8 cellular contexts compared by ENCODE assay signal in the genomic region with DNA sequence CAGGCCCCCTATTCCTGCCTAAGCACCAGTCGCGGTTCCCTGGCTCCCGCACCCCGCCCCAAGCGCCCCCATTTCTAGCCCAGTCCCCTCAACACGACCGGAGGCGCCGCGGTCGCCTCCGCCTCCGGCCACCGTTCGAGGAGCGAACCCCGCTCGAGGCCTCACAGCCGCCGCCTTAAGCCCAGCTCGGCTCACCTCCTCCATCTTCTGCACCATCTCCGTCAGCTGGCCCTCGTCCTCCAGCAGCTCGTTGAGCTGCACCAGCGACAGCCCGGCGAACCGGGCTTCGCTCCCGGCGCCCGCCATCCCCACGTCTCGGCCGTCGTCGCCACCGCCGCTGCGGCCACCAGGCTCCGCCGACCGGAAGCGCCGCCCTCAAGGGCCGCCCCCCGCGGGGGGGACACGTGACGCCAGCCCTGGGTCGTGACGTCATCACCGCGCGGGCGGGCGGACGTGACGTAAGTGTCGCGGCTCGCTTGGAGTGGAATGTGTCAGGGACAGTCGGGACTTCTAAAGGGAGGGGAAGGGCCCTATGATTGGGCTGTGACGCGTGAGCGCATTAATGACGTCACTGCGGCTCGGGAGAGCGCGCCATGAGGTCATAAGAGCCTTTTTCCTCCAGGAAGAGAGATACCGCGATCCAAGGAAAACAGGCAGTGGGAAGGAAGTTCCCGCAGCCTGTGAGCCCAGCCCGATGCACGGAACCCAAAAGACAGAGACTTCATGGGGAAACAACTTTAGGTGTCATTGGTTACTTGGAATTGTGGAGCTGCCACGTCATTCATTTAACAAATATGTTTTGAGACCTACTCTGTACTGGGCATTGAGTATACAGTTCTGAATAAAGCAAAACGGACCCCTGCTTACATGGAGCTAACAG. TPM values are rescaled to one million over a fixed set of nuclear protein-coding genes. Genes with fewer than 3 reads are reported as not detected.
A peak's percentile ranks its signal among the peaks of the same experiment; 100 is the strongest.
DNase-seq lines count a peak whose midpoint lies in the region; ATAC-seq, FAIRE-seq and TF ChIP-seq lines count a peak whose summit lies in the region.

A gene with protein sequence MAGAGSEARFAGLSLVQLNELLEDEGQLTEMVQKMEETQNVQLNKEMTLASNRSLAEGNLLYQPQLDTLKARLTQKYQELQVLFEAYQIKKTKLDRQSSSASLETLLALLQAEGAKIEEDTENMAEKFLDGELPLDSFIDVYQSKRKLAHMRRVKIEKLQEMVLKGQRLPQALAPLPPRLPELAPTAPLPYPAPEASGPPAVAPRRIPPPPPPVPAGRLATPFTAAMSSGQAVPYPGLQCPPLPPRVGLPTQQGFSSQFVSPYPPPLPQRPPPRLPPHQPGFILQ (minus strand): TSS at position 368 of the 880 bp plus-strand sequence. CDS start 62 bp downstream, at position 306.

- peak within 1 kb of the TSS; percentile 57 for H4K91ac ChIP-seq in H1 (replicated peaks; ENCODE audit: insufficient read length, low read length)

- H4K5ac ChIP-seq in H1 (ENCODE audit: insufficient read length, low read depth, low read length) (peak within 1 kb of the TSS; percentile 48), mesendoderm (ENCODE audit: low read length) (no peak within 1 kb of the TSS)

- H3K14ac ChIP-seq in H1 (ENCODE audit: insufficient read length) = no peak within 1 kb of the TSS

- H3K4me2 ChIP-seq in H1 (ENCODE audit: insufficient read depth in 1 of 2, low read depth in 2 of 2, low read length in 2 of 2) = peak within 1 kb of the TSS; percentile 69 to 94
- peak within 1 kb of the TSS; percentile 82 for H3K4me2 ChIP-seq in mesendoderm (ENCODE audit: low read length)

- H3K27me3 Mint-ChIP-seq in activated CD8-positive, alpha-beta memory T cell treated with anti-CD3 and anti-CD28 coated beads, Interleukin-2, amount 10 ng/mL, durations not matched to agents 7 days and 5 days = no peaks in the 10 kb centered on the region

- peak; percentile 65 for ATAC-seq in HG02885 (IDR thresholded peaks at IDR 0.05; ENCODE audit: poor library complexity, unreplicated experiment)
- ATAC-seq in activated CD8-positive, alpha-beta memory T cell treated with anti-CD3 and anti-CD28 coated beads, Interleukin-2, amount 10 ng/mL, durations not matched to agents 7 days and 5 days = peak; percentile 69
- no peak for ATAC-seq in GM18870 (IDR thresholded peaks at IDR 0.05; ENCODE audit: unreplicated experiment)

- POLR2A ChIA-PET in H1 (lab: Charles Lee; ENCODE audit: partially characterized antibody) = interaction anchor here (0.7 to 1.7 kb wide), 4 partner anchors 10 to 226 kb away, joined by 3 to 4 read pairs (median 3); no protein-coding TSS in a partner anchor

- H3K9ac ChIP-seq in H1 (replicated peaks in 1 of 4; ENCODE audit: extremely low read depth in 1 of 4, low read depth in 3 of 4, low read length in 3 of 4) = peak within 1 kb of the TSS; percentile 35 to 75 (median 66)
- peak within 1 kb of the TSS; percentile 78 for H3K9ac ChIP-seq in mesendoderm (ENCODE audit: low read length)

- H4K20me1 ChIP-seq in H1 (replicated peaks in 1 of 2; ENCODE audit: control insufficient read depth in 1 of 2, insufficient read depth in 2 of 2, low read length in 2 of 2) = peaks cover 2 to 9% of the 10 kb centered on the region in 2 experiments

- H3K27ac ChIP-seq in H1 (ENCODE audit: low read depth, low read length) (no peak within 1 kb of the TSS), mesendoderm (ENCODE audit: low read depth, low read length) (no peak within 1 kb of the TSS)

- H3K4me3 Mint-ChIP-seq in activated CD8-positive, alpha-beta memory T cell treated with anti-CD3 and anti-CD28 coated beads, Interleukin-2, amount 10 ng/mL, durations not matched to agents 7 days and 5 days = peak within 1 kb of the TSS; percentile 93

- H3K18ac ChIP-seq in H1 (ENCODE audit: extremely low read depth, low read length) = peak within 1 kb of the TSS; percentile 75; the same call in 1 of the 2 replicates
- peak within 1 kb of the TSS; percentile 84 for H3K18ac ChIP-seq in mesendoderm (ENCODE audit: low read length)

- no peaks in the 10 kb centered on the region for H3K27me3 ChIP-seq in GM06990 (replicated peaks; ENCODE audit: control insufficient read depth, insufficient read depth, low read length)
- H3K27me3 ChIP-seq in H1 (replicated peaks in 1 of 4; ENCODE audit: control insufficient read depth in 3 of 4, extremely low read depth in 1 of 4, insufficient read depth in 3 of 4, low read length in 3 of 4) = peaks cover 3 to 28% (median 20%) of the 10 kb centered on the region in 4 experiments
- no peaks in the 10 kb centered on the region for H3K27me3 ChIP-seq in mesendoderm (ENCODE audit: insufficient read depth, low read length, poor library complexity)

- peak within 1 kb of the TSS; percentile 69 for H3K4me3 ChIP-seq in GM06990 (replicated peaks; ENCODE audit: low read depth, low read length)
- H3K4me3 ChIP-seq in H1 (ENCODE audit: extremely low read depth in 1 of 4, insufficient read depth in 2 of 4, low read depth in 3 of 4, low read length in 4 of 4) = peak within 1 kb of the TSS; percentile 46 to 91 (median 74)
- peak within 1 kb of the TSS; percentile 57 for H3K4me3 ChIP-seq in mesendoderm (ENCODE audit: low read length)

- peaks cover 84% of the 10 kb centered on the region for H3K4me1 Mint-ChIP-seq in activated CD8-positive, alpha-beta memory T cell treated with anti-CD3 and anti-CD28 coated beads, Interleukin-2, amount 10 ng/mL, durations not matched to agents 7 days and 5 days

- H3K36me3 ChIP-seq in GM06990 (ENCODE audit: control insufficient read depth, insufficient read depth, low read length) = no peaks in the 10 kb centered on the region
- H3K36me3 ChIP-seq in H1 (ENCODE audit: control insufficient read depth in 2 of 4, insufficient read depth in 4 of 4, low read length in 3 of 4) = no peaks in the 10 kb centered on the region
- H3K36me3 ChIP-seq in mesendoderm (ENCODE audit: control insufficient read depth, insufficient read depth, low read length) = no peaks in the 10 kb centered on the region

- no peak for TF ChIP-seq CTCF in GM06990 (IDR thresholded peaks at IDR 0.05; ENCODE audit: insufficient read depth, low read length, poor library complexity, severe bottlenecking)
- no peak for TF ChIP-seq CTCF in H1 (IDR thresholded peaks at IDR 0.05; ENCODE audit: control extremely low read depth in 1 of 3, insufficient read depth in 1 of 3, low read depth in 1 of 3, low read length in 3 of 3)

- WGBS in H1 (ENCODE audit: extremely low coverage in 1 of 2, insufficient coverage in 1 of 2, insufficient read length in 1 of 2, insufficient replicate concordance in 2 of 2, low coverage in 1 of 2, low lambda C conversion rate in 2 of 2, missing lambda C conversion rate in 1 of 2), 2 experiments = 11% methylated on average over 67 of the region's 78 CpGs; no CpG with 5 or more reads in 1 of the 2 experiments
- no CpG with 5 or more reads among the region's 78 CpGs for WGBS in mesendoderm (ENCODE audit: extremely low coverage, insufficient coverage, low lambda C conversion rate)

- H2BK120ac ChIP-seq in H1 (replicated peaks; ENCODE audit: low read depth, low read length) (no peak within 1 kb of the TSS), mesendoderm (ENCODE audit: low read depth, low read length) (no peak within 1 kb of the TSS)

- H2BK15ac ChIP-seq in H1 (ENCODE audit: low read length) (peak within 1 kb of the TSS; percentile 62; the same call in 1 of the 2 replicates), mesendoderm (replicated peaks; ENCODE audit: low read depth) (no peak within 1 kb of the TSS)

- H2BK5ac ChIP-seq in H1 (ENCODE audit: low read depth, low read length) (no peak within 1 kb of the TSS), mesendoderm (ENCODE audit: low read length) (no peak within 1 kb of the TSS)

- H3K56ac ChIP-seq in H1 (replicated peaks; ENCODE audit: insufficient read length, low read depth, low read length) = peak within 1 kb of the TSS; percentile 39
- peak within 1 kb of the TSS; percentile 90 for H3K56ac ChIP-seq in mesendoderm (ENCODE audit: low read length)

- peak within 1 kb of the TSS; percentile 89 for H4K8ac ChIP-seq in H1 (ENCODE audit: extremely low read depth, insufficient read depth, low read length)
- no peak within 1 kb of the TSS for H4K8ac ChIP-seq in mesendoderm (ENCODE audit: low read depth, low read length)

- H3K79me1 ChIP-seq in H1 (ENCODE audit: low read depth, low read length) (no peaks in the 10 kb centered on the region; the same call in 1 of the 2 replicates), mesendoderm (ENCODE audit: low read length) (peaks cover 8% of the 10 kb centered on the region)

- H3K4me1 ChIP-seq in H1 (replicated peaks in 1 of 4; ENCODE audit: control insufficient read depth in 3 of 4, insufficient read depth in 4 of 4, low read length in 3 of 4) = peaks cover 5 to 15% (median 7%) of the 10 kb centered on the region in 4 experiments; a peak in 6 of 7 replicates
- peaks cover 7% of the 10 kb centered on the region for H3K4me1 ChIP-seq in mesendoderm (ENCODE audit: control insufficient read depth, low read depth, low read length)

- 0 out of 2 replicates have a peak within 1 kb of the TSS, but pooled peaks have one; percentile 6 for H2AFZ ChIP-seq in H1 (ENCODE audit: low read length)

- TF ChIP-seq EP300 in H1 (IDR thresholded peaks at IDR 0.05; ENCODE audit: borderline replicate concordance in 1 of 2, low read depth in 2 of 2, low read length in 2 of 2) = no peak

- CTCF ChIA-PET in activated CD8-positive, alpha-beta memory T cell treated with anti-CD3 and anti-CD28 coated beads, Interleukin-2, amount 10 ng/mL, durations not matched to agents 7 days and 5 days (lab: Charles Lee) = interaction anchor here (0.8 to 2.4 kb wide), 7 partner anchors 10 to 58 kb away, joined by 3 to 8 read pairs (median 5); no protein-coding TSS in a partner anchor
- CTCF ChIA-PET in H1 (lab: Charles Lee; ENCODE audit: partially characterized antibody) = interaction anchor here (1.0 to 2.7 kb wide), 5 partner anchors 25 to 55 kb away, joined by 3 to 8 read pairs (median 3); no protein-coding TSS in a partner anchor

- DNase-seq in GM06990 (ENCODE audit: extremely low read depth, insufficient read length) = peak; percentile 90
- DNase-seq in NCI-H748 (lab: John Stamatoyannopoulos, UW; ENCODE audit: unreplicated experiment) = peak; percentile 82
- peak; percentile 93 for DNase-seq in activated CD8-positive, alpha-beta memory T cell treated with anti-CD3 and anti-CD28 coated beads, Interleukin-2, amount 10 ng/mL, durations not matched to agents 7 days and 5 days
- DNase-seq in H1 (ENCODE audit: low read depth in 1 of 2, low spot score in 2 of 2) = peak in 1 of 2 experiments; percentile 95
- peak; percentile 94 for DNase-seq in mesendoderm
- peak; percentile 61 for DNase-seq in stimulated activated CD8-positive, alpha-beta memory T cell treated with anti-CD3 and anti-CD28 coated beads, Interleukin-12 subunit alpha, Interleukin-12 subunit beta, amount 100 ng/mL, for 24 hours (ENCODE audit: extremely low read depth)

- H3K27ac Mint-ChIP-seq in activated CD8-positive, alpha-beta memory T cell treated with anti-CD3 and anti-CD28 coated beads, Interleukin-2, amount 10 ng/mL, durations not matched to agents 7 days and 5 days = peak within 1 kb of the TSS; percentile 91

- H3K9me3 ChIP-seq in H1 (ENCODE audit: insufficient read depth in 2 of 2, low read depth in 1 of 2, low read length in 1 of 2) = no peaks in the 10 kb centered on the region

- no peak within 1 kb of the TSS; the same call in 1 of the 2 replicates for H2AK5ac ChIP-seq in H1 (ENCODE audit: low read depth, low read length)
- H2AK5ac ChIP-seq in mesendoderm (ENCODE audit: low read length) = no peak within 1 kb of the TSS

- peak in 1 of 2 experiments; percentile 66; a peak in 2 of 3 replicates for TF ChIP-seq POLR2A in H1 (IDR thresholded peaks at IDR 0.05; ENCODE audit: control extremely low read depth in 1 of 2, low read depth in 2 of 2, low read length in 2 of 2)

- H3K23me2 ChIP-seq in H1 (ENCODE audit: low read depth, low read length) = peaks cover 4% of the 10 kb centered on the region; the same call in 1 of the 2 replicates

- FAIRE-seq in H1 (lab: Jason Lieb, UNC) = no peak

- TF ChIP-seq RAD21 in H1 (IDR thresholded peaks at IDR 0.05 in 1 of 2, conservative IDR thresholded peaks at IDR 0.05 in 1 of 2; ENCODE audit: low read depth in 2 of 2, low read length in 2 of 2) = no peak

- no peak within 1 kb of the TSS for H3K4ac ChIP-seq in H1 (replicated peaks; ENCODE audit: insufficient read length, low read depth, low read length)
- peak within 1 kb of the TSS; percentile 60 for H3K4ac ChIP-seq in mesendoderm (ENCODE audit: low read depth, low read length)

- H2BK20ac ChIP-seq in H1 (ENCODE audit: low read length) = no peak within 1 kb of the TSS

- H3K36me3 Mint-ChIP-seq in activated CD8-positive, alpha-beta memory T cell treated with anti-CD3 and anti-CD28 coated beads, Interleukin-2, amount 10 ng/mL, durations not matched to agents 7 days and 5 days = peaks cover 20% of the 10 kb centered on the region

- H3K23ac ChIP-seq in H1 (ENCODE audit: insufficient read length) = no peak within 1 kb of the TSS
- no peak within 1 kb of the TSS for H3K23ac ChIP-seq in mesendoderm (ENCODE audit: low read length)

- peak within 1 kb of the TSS; percentile 39; the same call in 1 of the 2 replicates for H2BK12ac ChIP-seq in H1 (ENCODE audit: low read depth, low read length)

- H3K9me3 Mint-ChIP-seq in activated CD8-positive, alpha-beta memory T cell treated with anti-CD3 and anti-CD28 coated beads, Interleukin-2, amount 10 ng/mL, durations not matched to agents 7 days and 5 days (ENCODE audit: low read depth) = no peaks in the 10 kb centered on the region

- H3K79me2 ChIP-seq in H1 (ENCODE audit: control insufficient read depth in 1 of 2, insufficient read depth in 2 of 2, low read length in 2 of 2) (peaks cover 0 to 25% of the 10 kb centered on the region in 2 experiments; a peak in 2 of 4 replicates), mesendoderm (ENCODE audit: control insufficient read depth, insufficient read depth, low read length) (peaks cover 2% of the 10 kb centered on the region)

RNA-seq across cellular contexts. Expression of the gene that starts here (rescaled TPM):
- total RNA-seq in activated CD8-positive, alpha-beta memory T cell treated with anti-CD3 and anti-CD28 coated beads, Interleukin-2, amount 10 ng/mL, durations not matched to agents 7 days and 5 days = 10 to 100 TPM; 25.7 to 29.7 TPM
- 11.9 and 13.1 TPM in 2 replicates for total RNA-seq in H1 (2021; fragmentation: NEBNext Ultra II Directional; extraction: Animal tissue kit (Norgen Biotek cat#: 25700))
- 15.7 and 17.2 TPM in 2 replicates for polyA plus RNA-seq in H1 (2011; rRNA removed)
- 10.8 TPM for polyA plus RNA-seq in H1 (2011; cell fraction: cytosol; rRNA removed)
- 12.1 TPM for polyA plus RNA-seq in H1 (2011; cell fraction: nucleus; rRNA removed)
- polyA plus RNA-seq in H1 (2012, experiment 1 of 2) = 6.6 to 13.4 TPM (median 11.1 TPM) in 4 replicates
- 12.1 TPM for polyA plus RNA-seq in H1 (2012, experiment 2 of 2)
- polyA plus RNA-seq in H1 (2013, experiment 1 of 2) = 7.0 TPM
- 7.9 TPM for polyA plus RNA-seq in H1 (2013, experiment 2 of 2)
- polyA minus RNA-seq in H1 (2011; rRNA and poly(A)+ RNA removed) = 4.0 and 5.7 TPM in 2 replicates
- 8.7 TPM for polyA minus RNA-seq in H1 (2011; cell fraction: cytosol; rRNA and poly(A)+ RNA removed)
- polyA minus RNA-seq in H1 (2011; cell fraction: nucleus; rRNA and poly(A)+ RNA removed) = 7.7 TPM
- polyA plus RNA-seq in mesendoderm (2013, experiment 1 of 2) = 8.6 TPM
- polyA plus RNA-seq in mesendoderm (2013, experiment 2 of 2) = 8.4 TPM
